In the genomic region with DNA sequence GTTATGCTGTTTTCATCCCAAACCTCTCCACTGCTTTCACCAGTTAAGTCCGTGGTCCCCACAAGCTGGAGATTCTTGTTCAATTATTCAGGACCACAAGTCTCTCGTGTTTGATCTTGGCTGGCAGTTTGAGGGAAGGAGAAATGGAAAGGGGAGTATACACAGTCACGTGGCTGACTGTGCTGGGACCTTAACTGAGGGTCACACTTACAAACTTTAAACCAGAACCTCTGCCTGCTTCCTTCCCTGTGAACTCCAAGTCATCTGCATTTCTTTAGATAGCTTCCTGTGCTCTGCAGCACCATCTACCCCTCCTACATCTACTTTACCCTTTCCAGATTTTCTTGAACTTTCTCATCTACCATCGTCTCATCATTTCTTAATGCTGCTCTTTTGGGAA, we compare ENCODE assay signal across 28 cellular contexts.
"Had no signal": no experiment of that assay in that cellular context is flagged by ENCODE, and none has a peak within 500 bp of the region (broad histone marks: within the 10 kb centered on the region; RNA-seq: fewer than 3 reads in every experiment).

No MANE protein-coding gene starts in this region.

- H3K9me3 ChIP-seq: ovary, right lobe of liver, testis, thyroid gland, transverse colon, upper lobe of left lung, vagina had no signal

- H3K36me3 ChIP-seq: left ventricle myocardium inferior, ovary, right atrium auricular region, right lobe of liver, stomach, thyroid gland, transverse colon, upper lobe of left lung, vagina had no signal

- H3K27ac ChIP-seq: left ventricle myocardium inferior, ovary, right atrium auricular region, right lobe of liver, skin epidermis, stomach, testis, thyroid gland, transverse colon, upper lobe of left lung, vagina had no signal

- H3K4me3 Mint-ChIP-seq: immature natural killer cell; mesothelial cell of epicardium; naive B cell; natural killer cell; nephron progenitor cell; stimulated activated naive B cell treated with anti-CD40 and anti-IgM and Interleukin-4, amounts not matched to agents 10 μg/mL and 1 μg/mL and 100 μg/mL, for 72 hours had no signal

- H3K4me1 ChIP-seq: left ventricle myocardium inferior, right atrium auricular region, right lobe of liver, stomach, thyroid gland, transverse colon, upper lobe of left lung, vagina had no signal

- H3K4me3 ChIP-seq: left ventricle myocardium inferior, lung, ovary, right atrium auricular region, right lobe of liver, skin epidermis, stomach, testis, thyroid gland, transverse colon, upper lobe of left lung, vagina had no signal

- ATAC-seq: natural killer cell; right lobe of liver; stimulated activated naive B cell treated with anti-CD40 and anti-IgM and Interleukin-4, amounts not matched to agents 10 μg/mL and 1 μg/mL and 100 μg/mL, for 72 hours; stimulated activated naive CD8-positive, alpha-beta T cell treated with anti-CD3 and anti-CD28 coated beads, Interleukin-15, Interleukin-2, amounts not matched to agents 100 U/mL and 50 U/mL, for 24 hours had no signal

- H3K4me1 Mint-ChIP-seq: immature natural killer cell; mesothelial cell of epicardium; naive B cell; natural killer cell; nephron progenitor cell; stimulated activated naive B cell treated with anti-CD40 and anti-IgM and Interleukin-4, amounts not matched to agents 10 μg/mL and 1 μg/mL and 100 μg/mL, for 72 hours had no signal

- H3K27me3 ChIP-seq: ovary, right atrium auricular region, right lobe of liver, testis, thyroid gland, upper lobe of left lung, vagina had no signal

- FAIRE-seq: islet of Langerhans, kidney had no signal

- H3K27ac Mint-ChIP-seq: immature natural killer cell; mesothelial cell of epicardium; natural killer cell; nephron progenitor cell; progenitor cell of endocrine pancreas; stimulated activated naive B cell treated with anti-CD40 and anti-IgM and Interleukin-4, amounts not matched to agents 10 μg/mL and 1 μg/mL and 100 μg/mL, for 72 hours had no signal

- DNase-seq: hippocampal formation; immature natural killer cell; kidney; left ventricle myocardium inferior; mesendoderm; naive B cell; natural killer cell; nephron progenitor cell; ovary; right lobe of liver; stimulated activated CD4-positive, alpha-beta T cell treated with anti-CD3 and anti-CD28 coated beads, Interleukin-12 subunit alpha, Interleukin-12 subunit beta, amount 100 ng/mL, for 4 hours; stimulated activated CD4-positive, alpha-beta T cell treated with anti-CD3 and anti-CD28 coated beads, Interleukin-15, amount 100 ng/mL, for 24 hours; stimulated activated CD4-positive, alpha-beta T cell treated with anti-CD3 and anti-CD28 coated beads, Interleukin-2, amount 100 ng/mL, for 24 hours; stimulated activated CD4-positive, alpha-beta T cell treated with anti-CD3 and anti-CD28 coated beads, Interleukin-4, amount 100 ng/mL, for 1 hour; stimulated activated naive B cell treated with anti-CD40 and anti-IgM and Interleukin-4, amounts not matched to agents 10 μg/mL and 1 μg/mL and 100 μg/mL, for 72 hours; stimulated activated naive CD8-positive, alpha-beta T cell treated with anti-CD3 and anti-CD28 coated beads, Interleukin-15, Interleukin-2, amounts not matched to agents 100 U/mL and 50 U/mL, for 24 hours; stomach; testis; thyroid gland; transverse colon; upper lobe of left lung had no signal

- H3K36me3 Mint-ChIP-seq: mesothelial cell of epicardium, natural killer cell had no signal
